In the genomic region with DNA sequence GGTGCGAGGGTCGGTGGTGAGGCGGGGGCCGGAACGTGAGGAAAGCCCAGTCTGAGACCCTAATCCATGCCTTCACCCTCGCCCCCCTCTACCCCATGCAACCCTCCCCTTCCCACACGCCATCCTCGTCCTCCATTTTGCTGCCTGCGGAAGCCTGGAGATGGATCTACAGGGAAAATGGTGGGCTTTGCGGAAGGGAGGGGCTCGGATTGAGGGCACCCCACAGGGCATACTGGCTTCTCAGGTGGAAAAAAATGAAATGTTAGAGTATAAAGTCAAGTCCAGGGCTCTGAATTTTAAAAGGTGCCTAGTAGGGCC, we compare ENCODE assay signal across 1 cellular context.
TF ChIP-seq lines count a peak whose summit lies in the region.

No MANE protein-coding gene starts in this region.

TF ChIP-seq in WTC11, 78 proteins besides CTCF, POLR2A, EP300 and RAD21 (continued from another document):
- TF ChIP-seq ATF6 (CRISPR knock-in tag; IDR thresholded peaks at IDR 0.05): no peak
